In the genomic region with DNA sequence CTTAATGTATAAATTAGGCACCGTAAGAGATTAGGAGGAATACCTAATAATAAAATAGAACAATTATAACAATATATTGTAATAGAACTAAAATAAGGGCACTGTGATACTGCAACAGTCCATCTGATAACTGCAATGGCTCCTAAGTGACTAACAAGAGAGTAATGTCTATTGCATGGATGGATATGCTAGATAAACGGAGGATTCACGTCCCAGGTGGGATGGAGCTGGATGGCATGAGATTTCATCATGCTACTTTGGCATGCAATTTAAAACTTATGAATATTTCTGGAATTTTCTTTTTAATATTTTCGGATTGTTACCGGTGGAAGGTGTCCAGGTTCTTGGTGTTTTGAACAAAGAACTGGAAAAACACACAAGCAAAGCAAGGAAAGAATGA, we compare ENCODE assay signal across 17 cellular contexts. TPM values are rescaled to one million over a fixed set of nuclear protein-coding genes. Genes with fewer than 3 reads are reported as not detected.
DNase-seq lines count a peak whose midpoint lies in the region; ATAC-seq and TF ChIP-seq lines count a peak whose summit lies in the region.
"Had no signal": no experiment of that assay in that cellular context is flagged by ENCODE, and none has a peak within 500 bp of the region (broad histone marks: within the 10 kb centered on the region; RNA-seq: fewer than 3 reads in every experiment).

No MANE protein-coding gene starts in this region.

- H3K4me1 Mint-ChIP-seq in CD4-positive, CD25-positive, alpha-beta regulatory T cell, result peaks cover 13 to 28% (median 19%) of the 10 kb centered on the region in 4 donors
- H3K4me1 Mint-ChIP-seq in Caco-2 (ENCODE audit: low read depth, unreplicated experiment) (no peaks in the 10 kb centered on the region), WTC11 (peaks cover 14% of the 10 kb centered on the region)
- H3K4me1 Mint-ChIP-seq in naive thymus-derived CD4-positive, alpha-beta T cell, result peaks cover 15 to 37% (median 27%) of the 10 kb centered on the region in 7 donors

- H3K36me3 ChIP-seq in CD4-positive, CD25-positive, alpha-beta regulatory T cell (ENCODE audit: control insufficient read depth, insufficient read depth, low read length), result no peaks in the 10 kb centered on the region
- no peaks in the 10 kb centered on the region for H3K36me3 ChIP-seq in Caco-2 (ENCODE audit: control insufficient read depth, insufficient read depth, low read length)
- peaks cover 0 to 6% (median 0%) of the 10 kb centered on the region in 3 experiments for H3K36me3 ChIP-seq in naive thymus-derived CD4-positive, alpha-beta T cell (ENCODE audit: control insufficient read depth in 2 of 3, insufficient read depth in 3 of 3, low read length in 3 of 3)
- H3K36me3 ChIP-seq: BLaER1 had no signal

- TF ChIP-seq CTCF in Caco-2 (IDR thresholded peaks at IDR 0.05; ENCODE audit: insufficient read depth in 1 of 2, low read depth in 1 of 2, low read length in 1 of 2, severe bottlenecking in 1 of 2, unreplicated experiment in 1 of 2), result no peak
- no peak for TF ChIP-seq CTCF in WTC11 (IDR thresholded peaks at IDR 0.05)

- BruUV-seq in Caco-2 (replicated peaks; lab: Mats Ljungman, UMichigan), result TSS peak; percentile 56

- POLR2A ChIA-PET in Caco-2 (lab: Charles Lee) (interaction anchor here (3.1 kb wide), 1 partner anchor 20 kb away, joined by 49 read pairs; the partner anchor contains the start of genes THAP2 and ZFC3H1), WTC11 (lab: Charles Lee) (interaction anchor here (4.3 kb wide), 1 partner anchor 20 kb away, joined by 45 read pairs; the partner anchor contains the start of genes THAP2 and ZFC3H1)
- POLR2A ChIA-PET in naive thymus-derived CD4-positive, alpha-beta T cell (lab: Charles Lee), result interaction anchor here (1.1 to 6.2 kb wide), 4 partner anchors 11 to 156 kb away, joined by 5 to 214 read pairs (median 23); partner anchors contain the start of genes TBC1D15, THAP2 and ZFC3H1

- intact Hi-C loops in Caco-2 (cut with micrococcal nuclease; ENCODE audit: unreplicated experiment), result no loop called here
- intact Hi-C loops in naive thymus-derived CD4-positive, alpha-beta T cell (cut with micrococcal nuclease), result no loop called here

- no peak overlapping the region for H3K27ac ChIP-seq in CD4-positive, CD25-positive, alpha-beta regulatory T cell (ENCODE audit: insufficient read depth, low read length, poor library complexity, severe bottlenecking)
- peak overlapping the region; percentile 87 for H3K27ac ChIP-seq in naive thymus-derived CD4-positive, alpha-beta T cell (ENCODE audit: low read depth, low read length)
- H3K27ac ChIP-seq: BLaER1, PC-9 had no signal

- ATAC-seq in CD4-positive, CD25-positive, alpha-beta regulatory T cell (ENCODE audit: low read depth in 2 of 2), result no peak
- ATAC-seq in WTC11, result no peak
- no peak for ATAC-seq in naive thymus-derived CD4-positive, alpha-beta T cell
- ATAC-seq: SK-N-SH treated with all-trans-retinoic acid at 6 μM for 48 hours had no signal

- no peaks in the 10 kb centered on the region for H3K9me3 ChIP-seq in CD4-positive, CD25-positive, alpha-beta regulatory T cell (ENCODE audit: control insufficient read depth in 2 of 2, low read length in 2 of 2)
- H3K9me3 ChIP-seq in Caco-2, result no peaks in the 10 kb centered on the region
- H3K9me3 ChIP-seq in naive thymus-derived CD4-positive, alpha-beta T cell (ENCODE audit: control insufficient read depth in 2 of 3, low read length in 3 of 3), result no peaks in the 10 kb centered on the region
- H3K9me3 ChIP-seq: BLaER1 had no signal

- H3K27me3 Mint-ChIP-seq in CD4-positive, CD25-positive, alpha-beta regulatory T cell, result peaks cover 4% of the 10 kb centered on the region
- no peaks in the 10 kb centered on the region for H3K27me3 Mint-ChIP-seq in Caco-2 (ENCODE audit: insufficient read depth, unreplicated experiment)
- no peaks in the 10 kb centered on the region for H3K27me3 Mint-ChIP-seq in WTC11 (ENCODE audit: low read depth)
- no peaks in the 10 kb centered on the region for H3K27me3 Mint-ChIP-seq in naive thymus-derived CD4-positive, alpha-beta T cell

- H3K4me1 ChIP-seq in CD4-positive, CD25-positive, alpha-beta regulatory T cell (ENCODE audit: control insufficient read depth, insufficient read depth, low read length, poor library complexity, severe bottlenecking), result peaks cover 34% of the 10 kb centered on the region
- no peaks in the 10 kb centered on the region for H3K4me1 ChIP-seq in Caco-2
- H3K4me1 ChIP-seq in naive thymus-derived CD4-positive, alpha-beta T cell (ENCODE audit: control insufficient read depth in 2 of 2, insufficient read depth in 2 of 2, low read length in 2 of 2), result peaks cover 17 to 21% of the 10 kb centered on the region in 2 donors

- CTCF ChIA-PET in Caco-2 (lab: Charles Lee), result interaction anchor here (0.6 to 4.3 kb wide), 2 partner anchors 47 to 63 kb away, joined by 3 to 49 read pairs; no protein-coding TSS in a partner anchor
- CTCF ChIA-PET in WTC11 (lab: Charles Lee), result no interaction called here
- CTCF ChIA-PET in naive thymus-derived CD4-positive, alpha-beta T cell (lab: Charles Lee), result interaction anchor here (1.4 to 5.1 kb wide), 2 partner anchors 20 to 63 kb away, joined by 3 to 35 read pairs; partner anchors contain the start of genes THAP2 and ZFC3H1

- H3K4me3 ChIP-seq in CD4-positive, CD25-positive, alpha-beta regulatory T cell (ENCODE audit: low read depth, low read length), result no peak overlapping the region
- H3K4me3 ChIP-seq in Caco-2 (ENCODE audit: low read depth, low read length), result no peak overlapping the region
- no peak overlapping the region for H3K4me3 ChIP-seq in naive thymus-derived CD4-positive, alpha-beta T cell (ENCODE audit: low read length)
- H3K4me3 ChIP-seq: BLaER1, PC-9 had no signal

- no peaks in the 10 kb centered on the region for H3K36me3 Mint-ChIP-seq in CD4-positive, CD25-positive, alpha-beta regulatory T cell
- H3K36me3 Mint-ChIP-seq in Caco-2 (ENCODE audit: insufficient read depth, unreplicated experiment), result no peaks in the 10 kb centered on the region
- no peaks in the 10 kb centered on the region for H3K36me3 Mint-ChIP-seq in WTC11
- peaks cover 0 to 3% (median 0%) of the 10 kb centered on the region in 5 donors for H3K36me3 Mint-ChIP-seq in naive thymus-derived CD4-positive, alpha-beta T cell

- H3K27me3 ChIP-seq in CD4-positive, CD25-positive, alpha-beta regulatory T cell (ENCODE audit: control insufficient read depth, insufficient read depth, low read length), result no peaks in the 10 kb centered on the region
- no peaks in the 10 kb centered on the region for H3K27me3 ChIP-seq in Caco-2 (replicated peaks; ENCODE audit: control insufficient read depth, insufficient read depth, low read length)
- H3K27me3 ChIP-seq in naive thymus-derived CD4-positive, alpha-beta T cell (ENCODE audit: control insufficient read depth in 2 of 2, insufficient read depth in 2 of 2, low read length in 2 of 2), result no peaks in the 10 kb centered on the region
- H3K27me3 ChIP-seq: BLaER1 had no signal

- peak overlapping the region in 3 of 4 donors; percentile 54 to 98 (median 67) for H3K4me3 Mint-ChIP-seq in CD4-positive, CD25-positive, alpha-beta regulatory T cell
- no peak overlapping the region for H3K4me3 Mint-ChIP-seq in Caco-2 (ENCODE audit: unreplicated experiment)
- H3K4me3 Mint-ChIP-seq in WTC11, result no peak overlapping the region
- H3K4me3 Mint-ChIP-seq in naive thymus-derived CD4-positive, alpha-beta T cell, result peak overlapping the region in 8 of 10 donors; percentile 16 to 93 (median 72)

- H3K9me3 Mint-ChIP-seq in CD4-positive, CD25-positive, alpha-beta regulatory T cell, result no peaks in the 10 kb centered on the region
- H3K9me3 Mint-ChIP-seq in Caco-2 (ENCODE audit: unreplicated experiment) (no peaks in the 10 kb centered on the region), WTC11 (no peaks in the 10 kb centered on the region)
- no peaks in the 10 kb centered on the region for H3K9me3 Mint-ChIP-seq in naive thymus-derived CD4-positive, alpha-beta T cell
- H3K9me3 Mint-ChIP-seq: CD8-positive, alpha-beta memory T cell had no signal

- H3K27ac Mint-ChIP-seq in CD4-positive, CD25-positive, alpha-beta regulatory T cell, result no peak overlapping the region
- H3K27ac Mint-ChIP-seq in Caco-2 (ENCODE audit: unreplicated experiment) (peak overlapping the region; percentile 53), WTC11 (no peak overlapping the region)
- peak overlapping the region in 8 of 9 donors; percentile 72 to 92 (median 86) for H3K27ac Mint-ChIP-seq in naive thymus-derived CD4-positive, alpha-beta T cell

- no peak for DNase-seq in CD4-positive, CD25-positive, alpha-beta regulatory T cell
- DNase-seq in Caco-2 (no peak), WTC11 (ENCODE audit: low spot score) (no peak), RPMI8226 (no peak)
- DNase-seq in naive thymus-derived CD4-positive, alpha-beta T cell, result no peak
- no peak for DNase-seq in stimulated activated CD4-positive, alpha-beta T cell treated with anti-CD3 and anti-CD28 coated beads, Interleukin-15, amount 100 ng/mL, for 24 hours
- DNase-seq in stimulated activated CD4-positive, alpha-beta T cell treated with anti-CD3 and anti-CD28 coated beads, Interleukin-1b, Interleukin-23, amount 100 ng/mL, for 48 hours, result no peak
- DNase-seq: MM.1S, NCI-H1048, NCI-H1436, NCI-H187 treated with DMSO at 0.1 percent for 48 hours, NCI-H510A treated with DMSO at 0.1 percent for 48 hours, NCI-H748 treated with DMSO at 0.1 percent for 48 hours, PC-9 had no signal

RNA-seq across cellular contexts. Expression of gene TMEM19, which starts 2.2 kb away (rescaled TPM):
- total RNA-seq in CD4-positive, CD25-positive, alpha-beta regulatory T cell, result 10.8 TPM
- polyA plus RNA-seq in CD4-positive, CD25-positive, alpha-beta regulatory T cell, result 10 to 100 TPM; 23.7 to 33.3 (median 26.6) TPM
- total RNA-seq in Caco-2 (2022), result 17.8 and 24.2 TPM in 2 replicates
- total RNA-seq in WTC11 (2021), result 10.7 to 15.6 TPM (median 11.7 TPM) in 3 replicates
- total RNA-seq in naive thymus-derived CD4-positive, alpha-beta T cell, result 10 to 100 TPM; 13.9 to 17.7 (median 14.7) TPM
- polyA plus RNA-seq in naive thymus-derived CD4-positive, alpha-beta T cell, result 10 to 100 TPM; 25.3 to 43.0 TPM

RNA-seq across cellular contexts. Expression of gene THAP2, which starts 19.5 kb away (rescaled TPM):
- 25.0 TPM for total RNA-seq in CD4-positive, CD25-positive, alpha-beta regulatory T cell
- polyA plus RNA-seq in CD4-positive, CD25-positive, alpha-beta regulatory T cell, result 10 to 100 TPM in 1 of 4 donors, 1 to 10 TPM in 3; 6.7 to 10.7 (median 7.8) TPM
- 2.7 and 4.6 TPM in 2 replicates for total RNA-seq in Caco-2 (2022)
- 6.4 to 9.0 TPM (median 8.3 TPM) in 3 replicates for total RNA-seq in WTC11 (2021)
- total RNA-seq in naive thymus-derived CD4-positive, alpha-beta T cell, result 10 to 100 TPM in 4 of 5 experiments, 1 to 10 TPM in 1; 9.2 to 21.7 (median 14.4) TPM
- 1 to 10 TPM; 4.9 to 9.7 TPM for polyA plus RNA-seq in naive thymus-derived CD4-positive, alpha-beta T cell

RNA-seq across cellular contexts. Expression of gene ZFC3H1, which starts 20.0 kb away (rescaled TPM):
- total RNA-seq in CD4-positive, CD25-positive, alpha-beta regulatory T cell, result 155 TPM
- polyA plus RNA-seq in CD4-positive, CD25-positive, alpha-beta regulatory T cell, result 10 to 100 TPM; 20.0 to 33.5 (median 25.5) TPM
- total RNA-seq in Caco-2 (2022), result 48.7 and 50.7 TPM in 2 replicates
- total RNA-seq in WTC11 (2021), result 28.3 to 33.9 TPM (median 30.9 TPM) in 3 replicates
- total RNA-seq in naive thymus-derived CD4-positive, alpha-beta T cell, result 100 to 1,000 TPM in 4 of 5 experiments, 10 to 100 TPM in 1; 74.6 to 147 (median 133) TPM
- polyA plus RNA-seq in naive thymus-derived CD4-positive, alpha-beta T cell, result 10 to 100 TPM; 26.3 to 29.8 TPM

Comparison
In these comparisons a context has a peak if more than half of its experiments do, and no peak if none do; other contexts are left out.
1. H3K27ac Mint-ChIP-seq: peak in Caco-2 (single experiment) and naive thymus-derived CD4-positive, alpha-beta T cell (8 of 9); none in CD4-positive, CD25-positive, alpha-beta regulatory T cell (0 of 3) and WTC11 (single experiment).
2. H3K4me3 Mint-ChIP-seq: peak in CD4-positive, CD25-positive, alpha-beta regulatory T cell (3 of 4) and naive thymus-derived CD4-positive, alpha-beta T cell (8 of 10); none in Caco-2 (single experiment) and WTC11 (single experiment).